ENCODE assay signal across 2 cellular contexts in the genomic region with DNA sequence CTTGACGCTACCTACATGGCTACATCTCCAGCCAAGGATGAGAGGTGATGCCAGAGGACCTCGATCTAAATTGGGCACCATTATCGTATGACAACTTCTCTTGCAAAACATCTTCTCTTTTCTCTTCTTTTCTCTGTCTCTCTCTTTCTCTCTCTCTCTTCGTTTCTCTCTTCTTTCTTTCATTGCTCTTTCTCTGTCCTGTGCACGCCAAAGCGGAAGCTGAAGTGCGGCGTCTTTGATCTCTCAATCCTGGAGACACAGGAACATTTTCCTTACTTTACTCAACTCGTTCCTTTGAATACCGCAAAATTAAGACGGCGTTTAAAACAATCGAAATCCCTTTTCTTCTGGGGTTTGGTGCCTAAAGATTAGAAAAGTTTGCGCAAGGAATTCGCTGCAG.
TF ChIP-seq lines count a peak whose summit lies in the region.

No MANE protein-coding gene starts in this region.

TF ChIP-seq in A549, 52 proteins besides CTCF, POLR2A, EP300 and RAD21 (continued from another document):
- TF ChIP-seq PHF8 (IDR thresholded peaks at IDR 0.05; ENCODE audit: borderline replicate concordance, low read depth), result no peak

TF ChIP-seq in WTC11, 78 proteins besides CTCF, POLR2A, EP300 and RAD21 (continued from another document):
- TF ChIP-seq, protein P1, sequence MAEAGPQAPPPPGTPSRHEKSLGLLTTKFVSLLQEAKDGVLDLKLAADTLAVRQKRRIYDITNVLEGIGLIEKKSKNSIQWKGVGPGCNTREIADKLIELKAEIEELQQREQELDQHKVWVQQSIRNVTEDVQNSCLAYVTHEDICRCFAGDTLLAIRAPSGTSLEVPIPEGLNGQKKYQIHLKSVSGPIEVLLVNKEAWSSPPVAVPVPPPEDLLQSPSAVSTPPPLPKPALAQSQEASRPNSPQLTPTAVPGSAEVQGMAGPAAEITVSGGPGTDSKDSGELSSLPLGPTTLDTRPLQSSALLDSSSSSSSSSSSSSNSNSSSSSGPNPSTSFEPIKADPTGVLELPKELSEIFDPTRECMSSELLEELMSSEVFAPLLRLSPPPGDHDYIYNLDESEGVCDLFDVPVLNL (CRISPR knock-in tag; IDR thresholded peaks at IDR 0.05; ENCODE audit: borderline replicate concordance, low read depth), result no peak
- no peak for TF ChIP-seq ZNF396 (CRISPR knock-in tag; IDR thresholded peaks at IDR 0.05; ENCODE audit: borderline replicate concordance)
- TF ChIP-seq, protein P2, sequence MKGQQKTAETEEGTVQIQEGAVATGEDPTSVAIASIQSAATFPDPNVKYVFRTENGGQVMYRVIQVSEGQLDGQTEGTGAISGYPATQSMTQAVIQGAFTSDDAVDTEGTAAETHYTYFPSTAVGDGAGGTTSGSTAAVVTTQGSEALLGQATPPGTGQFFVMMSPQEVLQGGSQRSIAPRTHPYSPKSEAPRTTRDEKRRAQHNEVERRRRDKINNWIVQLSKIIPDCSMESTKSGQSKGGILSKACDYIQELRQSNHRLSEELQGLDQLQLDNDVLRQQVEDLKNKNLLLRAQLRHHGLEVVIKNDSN (CRISPR knock-in tag; IDR thresholded peaks at IDR 0.05), result no peak
- TF ChIP-seq, protein P3, sequence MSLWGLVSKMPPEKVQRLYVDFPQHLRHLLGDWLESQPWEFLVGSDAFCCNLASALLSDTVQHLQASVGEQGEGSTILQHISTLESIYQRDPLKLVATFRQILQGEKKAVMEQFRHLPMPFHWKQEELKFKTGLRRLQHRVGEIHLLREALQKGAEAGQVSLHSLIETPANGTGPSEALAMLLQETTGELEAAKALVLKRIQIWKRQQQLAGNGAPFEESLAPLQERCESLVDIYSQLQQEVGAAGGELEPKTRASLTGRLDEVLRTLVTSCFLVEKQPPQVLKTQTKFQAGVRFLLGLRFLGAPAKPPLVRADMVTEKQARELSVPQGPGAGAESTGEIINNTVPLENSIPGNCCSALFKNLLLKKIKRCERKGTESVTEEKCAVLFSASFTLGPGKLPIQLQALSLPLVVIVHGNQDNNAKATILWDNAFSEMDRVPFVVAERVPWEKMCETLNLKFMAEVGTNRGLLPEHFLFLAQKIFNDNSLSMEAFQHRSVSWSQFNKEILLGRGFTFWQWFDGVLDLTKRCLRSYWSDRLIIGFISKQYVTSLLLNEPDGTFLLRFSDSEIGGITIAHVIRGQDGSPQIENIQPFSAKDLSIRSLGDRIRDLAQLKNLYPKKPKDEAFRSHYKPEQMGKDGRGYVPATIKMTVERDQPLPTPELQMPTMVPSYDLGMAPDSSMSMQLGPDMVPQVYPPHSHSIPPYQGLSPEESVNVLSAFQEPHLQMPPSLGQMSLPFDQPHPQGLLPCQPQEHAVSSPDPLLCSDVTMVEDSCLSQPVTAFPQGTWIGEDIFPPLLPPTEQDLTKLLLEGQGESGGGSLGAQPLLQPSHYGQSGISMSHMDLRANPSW (CRISPR knock-in tag; conservative IDR thresholded peaks at IDR 0.05; ENCODE audit: low read depth), result no peak
- no peak for TF ChIP-seq SP1 (CRISPR knock-in tag; conservative IDR thresholded peaks at IDR 0.05)
TF ChIP-seq in WTC11: peak in this region for 0.
